Comparison of ENCODE assay signal across 1 cellular context in genomic region chr11:61509058-61510029, GRCh38.
TF ChIP-seq lines count a peak whose summit lies in the region.

No MANE protein-coding gene starts in this region.

TF ChIP-seq in HepG2, 621 proteins besides CTCF, POLR2A, EP300 and RAD21 (continued from another document and continues in another):
- TF ChIP-seq, protein P1, sequence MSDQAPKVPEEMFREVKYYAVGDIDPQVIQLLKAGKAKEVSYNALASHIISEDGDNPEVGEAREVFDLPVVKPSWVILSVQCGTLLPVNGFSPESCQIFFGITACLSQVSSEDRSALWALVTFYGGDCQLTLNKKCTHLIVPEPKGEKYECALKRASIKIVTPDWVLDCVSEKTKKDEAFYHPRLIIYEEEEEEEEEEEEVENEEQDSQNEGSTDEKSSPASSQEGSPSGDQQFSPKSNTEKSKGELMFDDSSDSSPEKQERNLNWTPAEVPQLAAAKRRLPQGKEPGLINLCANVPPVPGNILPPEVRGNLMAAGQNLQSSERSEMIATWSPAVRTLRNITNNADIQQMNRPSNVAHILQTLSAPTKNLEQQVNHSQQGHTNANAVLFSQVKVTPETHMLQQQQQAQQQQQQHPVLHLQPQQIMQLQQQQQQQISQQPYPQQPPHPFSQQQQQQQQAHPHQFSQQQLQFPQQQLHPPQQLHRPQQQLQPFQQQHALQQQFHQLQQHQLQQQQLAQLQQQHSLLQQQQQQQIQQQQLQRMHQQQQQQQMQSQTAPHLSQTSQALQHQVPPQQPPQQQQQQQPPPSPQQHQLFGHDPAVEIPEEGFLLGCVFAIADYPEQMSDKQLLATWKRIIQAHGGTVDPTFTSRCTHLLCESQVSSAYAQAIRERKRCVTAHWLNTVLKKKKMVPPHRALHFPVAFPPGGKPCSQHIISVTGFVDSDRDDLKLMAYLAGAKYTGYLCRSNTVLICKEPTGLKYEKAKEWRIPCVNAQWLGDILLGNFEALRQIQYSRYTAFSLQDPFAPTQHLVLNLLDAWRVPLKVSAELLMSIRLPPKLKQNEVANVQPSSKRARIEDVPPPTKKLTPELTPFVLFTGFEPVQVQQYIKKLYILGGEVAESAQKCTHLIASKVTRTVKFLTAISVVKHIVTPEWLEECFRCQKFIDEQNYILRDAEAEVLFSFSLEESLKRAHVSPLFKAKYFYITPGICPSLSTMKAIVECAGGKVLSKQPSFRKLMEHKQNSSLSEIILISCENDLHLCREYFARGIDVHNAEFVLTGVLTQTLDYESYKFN (CRISPR knock-in tag; conservative IDR thresholded peaks at IDR 0.05) = no peak
- 0 out of 2 replicates have a peak, but pooled peaks have one; percentile 29 for TF ChIP-seq TFE3 (CRISPR knock-in tag; IDR thresholded peaks at IDR 0.05)
- no peak for TF ChIP-seq TRIM24 (CRISPR knock-in tag; IDR thresholded peaks at IDR 0.05)
- TF ChIP-seq, protein P2, sequence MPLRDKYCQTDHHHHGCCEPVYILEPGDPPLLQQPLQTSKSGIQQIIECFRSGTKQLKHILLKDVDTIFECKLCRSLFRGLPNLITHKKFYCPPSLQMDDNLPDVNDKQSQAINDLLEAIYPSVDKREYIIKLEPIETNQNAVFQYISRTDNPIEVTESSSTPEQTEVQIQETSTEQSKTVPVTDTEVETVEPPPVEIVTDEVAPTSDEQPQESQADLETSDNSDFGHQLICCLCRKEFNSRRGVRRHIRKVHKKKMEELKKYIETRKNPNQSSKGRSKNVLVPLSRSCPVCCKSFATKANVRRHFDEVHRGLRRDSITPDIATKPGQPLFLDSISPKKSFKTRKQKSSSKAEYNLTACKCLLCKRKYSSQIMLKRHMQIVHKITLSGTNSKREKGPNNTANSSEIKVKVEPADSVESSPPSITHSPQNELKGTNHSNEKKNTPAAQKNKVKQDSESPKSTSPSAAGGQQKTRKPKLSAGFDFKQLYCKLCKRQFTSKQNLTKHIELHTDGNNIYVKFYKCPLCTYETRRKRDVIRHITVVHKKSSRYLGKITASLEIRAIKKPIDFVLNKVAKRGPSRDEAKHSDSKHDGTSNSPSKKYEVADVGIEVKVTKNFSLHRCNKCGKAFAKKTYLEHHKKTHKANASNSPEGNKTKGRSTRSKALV (CRISPR knock-in tag; IDR thresholded peaks at IDR 0.05) = peak; percentile 100
- no peak for TF ChIP-seq ZNF878 (CRISPR knock-in tag; IDR thresholded peaks at IDR 0.05)
- TF ChIP-seq CCDC6 (CRISPR knock-in tag; IDR thresholded peaks at IDR 0.05) = peak; percentile 38; the same call in 1 of the 2 replicates
- TF ChIP-seq HNRNPL (IDR thresholded peaks at IDR 0.05; ENCODE audit: low read depth, low read length) = no peak
- TF ChIP-seq, protein P3, sequence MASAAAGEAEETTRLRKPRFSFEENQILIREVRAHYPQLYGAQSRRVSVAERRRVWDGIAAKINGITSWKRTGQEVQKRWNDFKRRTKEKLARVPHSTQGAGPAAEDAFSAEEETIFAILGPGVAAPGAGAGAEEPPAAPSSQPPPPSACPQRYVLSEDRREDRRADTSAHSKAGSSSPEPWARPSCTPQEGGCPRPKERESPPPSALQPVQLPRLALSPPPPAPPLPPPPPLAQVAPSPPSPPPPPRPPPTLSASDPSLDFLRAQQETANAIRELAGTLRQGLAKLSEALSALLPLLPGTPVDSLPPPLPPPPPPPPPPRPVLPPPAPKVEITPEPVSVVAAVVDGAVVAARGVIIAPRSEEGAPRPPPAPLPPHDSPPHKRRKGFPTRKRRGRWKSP (CRISPR knock-in tag; IDR thresholded peaks at IDR 0.05) = peak; percentile 100
- no peak for TF ChIP-seq PRDM10 (CRISPR knock-in tag; IDR thresholded peaks at IDR 0.05; ENCODE audit: low read depth)
- no peak for TF ChIP-seq NCOR1 (IDR thresholded peaks at IDR 0.05; ENCODE audit: borderline replicate concordance, low read length)
- peak; percentile 39 for TF ChIP-seq YY1 (IDR thresholded peaks at IDR 0.05; ENCODE audit: insufficient read depth, insufficient replicate concordance, low read depth, low read length)
- peak; percentile 71 for TF ChIP-seq ZNF883 (CRISPR knock-in tag; IDR thresholded peaks at IDR 0.05; ENCODE audit: not compliant biosample characterization)
- 0 out of 2 replicates have a peak, but pooled peaks have one; percentile 15 for TF ChIP-seq ZNF629 (CRISPR knock-in tag; conservative IDR thresholded peaks at IDR 0.05)
- peak; percentile 45; the same call in 1 of the 2 replicates for TF ChIP-seq ZNF343 (CRISPR knock-in tag; IDR thresholded peaks at IDR 0.05)
- TF ChIP-seq HMG20A (CRISPR knock-in tag; IDR thresholded peaks at IDR 0.05; ENCODE audit: borderline replicate concordance) = no peak
- TF ChIP-seq POGK (CRISPR knock-in tag; conservative IDR thresholded peaks at IDR 0.05) = peak; percentile 64; the same call in 1 of the 2 replicates
- TF ChIP-seq ARID4A (CRISPR knock-in tag; IDR thresholded peaks at IDR 0.05; ENCODE audit: borderline replicate concordance) = peak; percentile 51; the same call in 1 of the 2 replicates
- TF ChIP-seq NONO (IDR thresholded peaks at IDR 0.05) = no peak
- TF ChIP-seq NONO (CRISPR knock-in tag; conservative IDR thresholded peaks at IDR 0.05) = peak; percentile 52; the same call in 1 of the 2 replicates
- no peak for TF ChIP-seq PHB2 (IDR thresholded peaks at IDR 0.05; ENCODE audit: partially characterized antibody)
- TF ChIP-seq ZNF235 (CRISPR knock-in tag; IDR thresholded peaks at IDR 0.05; ENCODE audit: borderline replicate concordance) = no peak
- TF ChIP-seq ZNF512 (CRISPR knock-in tag; IDR thresholded peaks at IDR 0.05) = no peak
- TF ChIP-seq ZSCAN31 (CRISPR knock-in tag; IDR thresholded peaks at IDR 0.05; ENCODE audit: low read depth) = peak; percentile 57; the same call in 1 of the 2 replicates
- 0 out of 2 replicates have a peak, but pooled peaks have one; percentile 22 for TF ChIP-seq RBAK (CRISPR knock-in tag; IDR thresholded peaks at IDR 0.05)
- TF ChIP-seq KAT8 (CRISPR knock-in tag; IDR thresholded peaks at IDR 0.05) = peak; percentile 39; the same call in 1 of the 2 replicates
- TF ChIP-seq REL (CRISPR knock-in tag; conservative IDR thresholded peaks at IDR 0.05) = 0 out of 2 replicates have a peak, but pooled peaks have one; percentile 68
- no peak for TF ChIP-seq HMG20B (CRISPR knock-in tag; conservative IDR thresholded peaks at IDR 0.05)
- 0 out of 2 replicates have a peak, but pooled peaks have one; percentile 75 for TF ChIP-seq KDM3A (CRISPR knock-in tag; IDR thresholded peaks at IDR 0.05; ENCODE audit: low read depth)
- peak; percentile 53; the same call in 1 of the 2 replicates for TF ChIP-seq ZFY (CRISPR knock-in tag; IDR thresholded peaks at IDR 0.05)
- no peak for TF ChIP-seq SOX13 (IDR thresholded peaks at IDR 0.05)
- no peak for TF ChIP-seq SOX13 (CRISPR knock-in tag; conservative IDR thresholded peaks at IDR 0.05 in 1 of 2, IDR thresholded peaks at IDR 0.05 in 1 of 2)
- TF ChIP-seq MTF2 (CRISPR knock-in tag; IDR thresholded peaks at IDR 0.05; ENCODE audit: borderline replicate concordance) = peak; percentile 87
- no peak for TF ChIP-seq ZIK1 (CRISPR knock-in tag; IDR thresholded peaks at IDR 0.05; ENCODE audit: borderline replicate concordance, low read depth)
- TF ChIP-seq, protein P4, sequence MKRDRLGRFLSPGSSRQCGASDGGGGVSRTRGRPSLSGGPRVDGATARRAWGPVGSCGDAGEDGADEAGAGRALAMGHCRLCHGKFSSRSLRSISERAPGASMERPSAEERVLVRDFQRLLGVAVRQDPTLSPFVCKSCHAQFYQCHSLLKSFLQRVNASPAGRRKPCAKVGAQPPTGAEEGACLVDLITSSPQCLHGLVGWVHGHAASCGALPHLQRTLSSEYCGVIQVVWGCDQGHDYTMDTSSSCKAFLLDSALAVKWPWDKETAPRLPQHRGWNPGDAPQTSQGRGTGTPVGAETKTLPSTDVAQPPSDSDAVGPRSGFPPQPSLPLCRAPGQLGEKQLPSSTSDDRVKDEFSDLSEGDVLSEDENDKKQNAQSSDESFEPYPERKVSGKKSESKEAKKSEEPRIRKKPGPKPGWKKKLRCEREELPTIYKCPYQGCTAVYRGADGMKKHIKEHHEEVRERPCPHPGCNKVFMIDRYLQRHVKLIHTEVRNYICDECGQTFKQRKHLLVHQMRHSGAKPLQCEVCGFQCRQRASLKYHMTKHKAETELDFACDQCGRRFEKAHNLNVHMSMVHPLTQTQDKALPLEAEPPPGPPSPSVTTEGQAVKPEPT (CRISPR knock-in tag; IDR thresholded peaks at IDR 0.05; ENCODE audit: low read depth) = peak; percentile 50; the same call in 1 of the 2 replicates
- no peak for TF ChIP-seq HMGA1 (CRISPR knock-in tag; conservative IDR thresholded peaks at IDR 0.05)
- no peak for TF ChIP-seq REXO4 (CRISPR knock-in tag; IDR thresholded peaks at IDR 0.05; ENCODE audit: borderline replicate concordance)
